1 cellular context compared by ENCODE assay signal in genomic region chr1:229507951-229508822, GRCh38.
TF ChIP-seq lines count a peak whose summit lies in the region.

TSS of gene NUP133 (minus strand) at chr1:229508341. CDS start at chr1:229508249, 92 bp downstream.

TF ChIP-seq in HepG2, 621 proteins besides CTCF, POLR2A, EP300 and RAD21 (continued from another document and continues in another):
- TF ChIP-seq ZNF646 (CRISPR knock-in tag; IDR thresholded peaks at IDR 0.05) (peak; percentile 60), IRF9 (CRISPR knock-in tag; IDR thresholded peaks at IDR 0.05; ENCODE audit: borderline replicate concordance) (peak; percentile 66; the same call in 1 of the 2 replicates), CBX1 (IDR thresholded peaks at IDR 0.05; ENCODE audit: low read depth) (peak; percentile 50), FOXP1 (IDR thresholded peaks at IDR 0.05) (no peak), FOXP1 (CRISPR knock-in tag; IDR thresholded peaks at IDR 0.05) (peak; percentile 11; the same call in 1 of the 2 replicates), SMAD1 (CRISPR knock-in tag; IDR thresholded peaks at IDR 0.05; ENCODE audit: borderline replicate concordance, low read depth) (peak; percentile 64; the same call in 1 of the 2 replicates), ZNF263 (CRISPR knock-in tag; IDR thresholded peaks at IDR 0.05) (no peak), ZNF784 (CRISPR knock-in tag; IDR thresholded peaks at IDR 0.05; ENCODE audit: borderline replicate concordance) (peak; percentile 32; the same call in 1 of the 2 replicates), ZNF280B (CRISPR knock-in tag; IDR thresholded peaks at IDR 0.05; ENCODE audit: borderline replicate concordance) (peak; percentile 21; the same call in 1 of the 2 replicates), PBX2 (CRISPR knock-in tag; IDR thresholded peaks at IDR 0.05) (no peak), ARID5B (CRISPR knock-in tag; IDR thresholded peaks at IDR 0.05) (peak; percentile 64; the same call in 1 of the 2 replicates), ZNF230 (CRISPR knock-in tag; IDR thresholded peaks at IDR 0.05) (no peak), ATF1 (CRISPR knock-in tag; IDR thresholded peaks at IDR 0.05) (peak; percentile 98), TBX2 (CRISPR knock-in tag; IDR thresholded peaks at IDR 0.05; ENCODE audit: borderline replicate concordance) (peak; percentile 86), ZNF513 (CRISPR knock-in tag; conservative IDR thresholded peaks at IDR 0.05) (no peak), ZNF720 (CRISPR knock-in tag; IDR thresholded peaks at IDR 0.05) (no peak), ZNF331 (CRISPR knock-in tag; IDR thresholded peaks at IDR 0.05) (peak; percentile 60; the same call in 1 of the 2 replicates), ZNF326 (CRISPR knock-in tag; IDR thresholded peaks at IDR 0.05; ENCODE audit: borderline replicate concordance) (no peak), NPAS2 (CRISPR knock-in tag; IDR thresholded peaks at IDR 0.05; ENCODE audit: borderline replicate concordance) (no peak), MIER3 (CRISPR knock-in tag; IDR thresholded peaks at IDR 0.05; ENCODE audit: borderline replicate concordance) (peak; percentile 86), ZNF335 (CRISPR knock-in tag; IDR thresholded peaks at IDR 0.05) (peak; percentile 77; the same call in 1 of the 2 replicates), TBX3 (IDR thresholded peaks at IDR 0.05; ENCODE audit: borderline replicate concordance) (no peak; the same call in 1 of the 2 replicates), SPEN (CRISPR knock-in tag; IDR thresholded peaks at IDR 0.05; ENCODE audit: low read depth) (peak; percentile 95), ZNF512B (CRISPR knock-in tag; IDR thresholded peaks at IDR 0.05; ENCODE audit: borderline replicate concordance) (peak; percentile 53; the same call in 1 of the 2 replicates), BATF2 (CRISPR knock-in tag; IDR thresholded peaks at IDR 0.05) (0 out of 2 replicates have a peak, but pooled peaks have one; percentile 41), JUND (CRISPR knock-in tag; IDR thresholded peaks at IDR 0.05) (peak; percentile 14; the same call in 1 of the 2 replicates), NRL (CRISPR knock-in tag; IDR thresholded peaks at IDR 0.05; ENCODE audit: borderline replicate concordance) (peak; percentile 90; the same call in 1 of the 2 replicates), ZNF605 (CRISPR knock-in tag; IDR thresholded peaks at IDR 0.05) (peak; percentile 89), BRCA1 (CRISPR knock-in tag; IDR thresholded peaks at IDR 0.05) (peak; percentile 66; the same call in 1 of the 2 replicates)
